8 cellular contexts compared by ENCODE assay signal in genomic region chr3:197748597-197749314, GRCh38. TPM values are rescaled to one million over a fixed set of nuclear protein-coding genes. Genes with fewer than 3 reads are reported as not detected.
DNase-seq lines count a peak whose midpoint lies in the region; ATAC-seq and TF ChIP-seq lines count a peak whose summit lies in the region.

No MANE protein-coding gene starts in this region.

- H3K27me3 ChIP-seq in PC-9 (ENCODE audit: insufficient read depth, low read depth) (no peaks in the 10 kb centered on the region), esophagus (ENCODE audit: control insufficient read depth in 1 of 2, insufficient read depth in 2 of 2, low read length in 2 of 2) (no peaks in the 10 kb centered on the region)

- H3K9me3 Mint-ChIP-seq in progenitor cell of endocrine pancreas (ENCODE audit: low read depth), result no peaks in the 10 kb centered on the region

- peaks cover 31% of the 10 kb centered on the region for H4K20me1 ChIP-seq in PC-9 (ENCODE audit: insufficient read depth)

- H3K79me2 ChIP-seq in PC-9 (ENCODE audit: low read depth), result peaks cover 32% of the 10 kb centered on the region

- H3K4me1 ChIP-seq in PC-9 (replicated peaks; ENCODE audit: insufficient read depth) (peaks cover 25% of the 10 kb centered on the region), esophagus (ENCODE audit: control insufficient read depth in 2 of 2, insufficient read depth in 2 of 2, low read length in 1 of 2) (no peaks in the 10 kb centered on the region)

- peaks cover 6% of the 10 kb centered on the region for H3K27me3 Mint-ChIP-seq in progenitor cell of endocrine pancreas

- H3K9me3 ChIP-seq in PC-9 (ENCODE audit: insufficient read depth, low read depth) (no peaks in the 10 kb centered on the region), esophagus (ENCODE audit: control insufficient read depth in 2 of 2, insufficient read depth in 1 of 2, low read depth in 1 of 2, low read length in 1 of 2) (peaks cover 0 to 2% of the 10 kb centered on the region in 2 donors)

- H3K4me3 Mint-ChIP-seq in progenitor cell of endocrine pancreas (ENCODE audit: low read depth), result peak overlapping the region; percentile 91

- H3F3A ChIP-seq in PC-9 (ENCODE audit: insufficient read depth, low read depth), result peaks cover 59% of the 10 kb centered on the region

- H3K9me2 ChIP-seq in PC-9 (ENCODE audit: insufficient read depth), result no peaks in the 10 kb centered on the region

- intact Hi-C loops in PC-9 (cut with micrococcal nuclease; ENCODE audit: unreplicated experiment), result loop anchor here (1.0 kb wide), 1 partner anchor 11 kb away; no protein-coding TSS in a partner anchor

- peak overlapping the region; percentile 98 for H2AFZ ChIP-seq in PC-9

- ATAC-seq in GM18861 (IDR thresholded peaks at IDR 0.05; ENCODE audit: unreplicated experiment), result no peak
- ATAC-seq in GM21526 (IDR thresholded peaks at IDR 0.05; ENCODE audit: low FRiP score, unreplicated experiment), result no peak

- H3K27ac ChIP-seq in PC-9 (peak overlapping the region; percentile 76), esophagus (ENCODE audit: low read depth in 2 of 2, low read length in 1 of 2) (peak overlapping the region; percentile 95 to 98)

- H3K36me3 ChIP-seq in PC-9 (ENCODE audit: low read depth) (no peaks in the 10 kb centered on the region), esophagus (ENCODE audit: control insufficient read depth in 2 of 2, insufficient read depth in 2 of 2, low read length in 1 of 2) (no peaks in the 10 kb centered on the region)

- no TSS peak for BruUV-seq in PC-9 (replicated peaks; lab: Mats Ljungman, UMichigan)

- H3K4me1 Mint-ChIP-seq in progenitor cell of endocrine pancreas (ENCODE audit: low read depth), result peaks cover 13% of the 10 kb centered on the region

- peak overlapping the region; percentile 95 for H3K27ac Mint-ChIP-seq in progenitor cell of endocrine pancreas

- H3K4me2 ChIP-seq in PC-9, result peak overlapping the region; percentile 95

- CTCF ChIA-PET in PC-9 (lab: Charles Lee), result interaction anchor here (0.5 to 0.7 kb wide), 2 partner anchors 157 to 719 kb away, joined by 4 to 5 read pairs; partner anchors contain the start of gene MELTF

- 24 to 26% methylated on average over 12 of the region's 12 CpGs for WGBS in esophagus, 2 donors

- TF ChIP-seq CTCF in PC-9 (conservative IDR thresholded peaks at IDR 0.05), result no peak
- TF ChIP-seq CTCF in progenitor cell of endocrine pancreas (IDR thresholded peaks at IDR 0.05; ENCODE audit: unreplicated experiment), result no peak

- DNase-seq in GM04504 (ENCODE audit: low read depth) (peak; percentile 73), PC-9 (no peak), progenitor cell of endocrine pancreas (ENCODE audit: low spot score, unreplicated experiment) (no peak), NCI-H1092 (lab: John Stamatoyannopoulos, UW) (no peak)
- no peak for DNase-seq in effector CD8-positive, alpha-beta T cell (lab: John Stamatoyannopoulos, UW)

- POLR2A ChIA-PET in PC-9 (lab: Charles Lee; ENCODE audit: unreplicated experiment), result no interaction called here

- H3K4me3 ChIP-seq in PC-9, result peak overlapping the region; percentile 79
- H3K4me3 ChIP-seq in esophagus (ENCODE audit: low read depth in 1 of 2, low read length in 2 of 2), result peak overlapping the region; percentile 88 to 93

- H3K36me3 Mint-ChIP-seq in progenitor cell of endocrine pancreas (ENCODE audit: insufficient read depth), result no peaks in the 10 kb centered on the region

RNA-seq across cellular contexts. Expression of gene FYTTD1, which starts 0.9 kb away (rescaled TPM):
- total RNA-seq in PC-9 (2021) (75.4 and 78.3 TPM in 2 replicates), progenitor cell of endocrine pancreas (42.3 and 50.8 TPM in 2 replicates)
- polyA plus RNA-seq in esophagus, result 10 to 100 TPM; 11.2 to 17.8 TPM

RNA-seq across cellular contexts. Expression of gene RUBCN, which starts 12.1 kb away (rescaled TPM):
- 34.2 and 41.1 TPM in 2 replicates for total RNA-seq in PC-9 (2021)
- 10 to 100 TPM in 1 of 2 donors, 1 to 10 TPM in 1; 8.2 to 12.6 TPM for polyA plus RNA-seq in esophagus
- 29.0 and 30.4 TPM in 2 replicates for total RNA-seq in progenitor cell of endocrine pancreas

RNA-seq across cellular contexts. Expression of gene LRCH3, which starts 42.3 kb away (rescaled TPM):
- total RNA-seq in PC-9 (2021) (51.9 and 71.5 TPM in 2 replicates), progenitor cell of endocrine pancreas (73.3 and 84.3 TPM in 2 replicates)
- 10 to 100 TPM in 1 of 2 donors, 1 to 10 TPM in 1; 7.0 to 13.1 TPM for polyA plus RNA-seq in esophagus
